ENCODE assay signal across 1 cellular context in genomic region chr7:24058953-24059352, GRCh38.
TF ChIP-seq lines count a peak whose summit lies in the region.

No MANE protein-coding gene starts in this region.

TF ChIP-seq in IMR-90, 13 proteins besides CTCF, POLR2A, EP300 and RAD21:
- TF ChIP-seq, protein P1, sequence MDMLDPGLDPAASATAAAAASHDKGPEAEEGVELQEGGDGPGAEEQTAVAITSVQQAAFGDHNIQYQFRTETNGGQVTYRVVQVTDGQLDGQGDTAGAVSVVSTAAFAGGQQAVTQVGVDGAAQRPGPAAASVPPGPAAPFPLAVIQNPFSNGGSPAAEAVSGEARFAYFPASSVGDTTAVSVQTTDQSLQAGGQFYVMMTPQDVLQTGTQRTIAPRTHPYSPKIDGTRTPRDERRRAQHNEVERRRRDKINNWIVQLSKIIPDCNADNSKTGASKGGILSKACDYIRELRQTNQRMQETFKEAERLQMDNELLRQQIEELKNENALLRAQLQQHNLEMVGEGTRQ (IDR thresholded peaks at IDR 0.05; ENCODE audit: low read depth, low read length): no peak
- peak; percentile 93 for TF ChIP-seq MAFK (IDR thresholded peaks at IDR 0.05; ENCODE audit: low read depth, low read length)
- TF ChIP-seq, protein P2, sequence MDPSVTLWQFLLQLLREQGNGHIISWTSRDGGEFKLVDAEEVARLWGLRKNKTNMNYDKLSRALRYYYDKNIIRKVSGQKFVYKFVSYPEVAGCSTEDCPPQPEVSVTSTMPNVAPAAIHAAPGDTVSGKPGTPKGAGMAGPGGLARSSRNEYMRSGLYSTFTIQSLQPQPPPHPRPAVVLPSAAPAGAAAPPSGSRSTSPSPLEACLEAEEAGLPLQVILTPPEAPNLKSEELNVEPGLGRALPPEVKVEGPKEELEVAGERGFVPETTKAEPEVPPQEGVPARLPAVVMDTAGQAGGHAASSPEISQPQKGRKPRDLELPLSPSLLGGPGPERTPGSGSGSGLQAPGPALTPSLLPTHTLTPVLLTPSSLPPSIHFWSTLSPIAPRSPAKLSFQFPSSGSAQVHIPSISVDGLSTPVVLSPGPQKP (IDR thresholded peaks at IDR 0.05; ENCODE audit: borderline replicate concordance, low read depth, low read length): no peak
TF ChIP-seq in IMR-90: peak in this region for 1.
